ENCODE assay signal across 1 cellular context in the genomic region with DNA sequence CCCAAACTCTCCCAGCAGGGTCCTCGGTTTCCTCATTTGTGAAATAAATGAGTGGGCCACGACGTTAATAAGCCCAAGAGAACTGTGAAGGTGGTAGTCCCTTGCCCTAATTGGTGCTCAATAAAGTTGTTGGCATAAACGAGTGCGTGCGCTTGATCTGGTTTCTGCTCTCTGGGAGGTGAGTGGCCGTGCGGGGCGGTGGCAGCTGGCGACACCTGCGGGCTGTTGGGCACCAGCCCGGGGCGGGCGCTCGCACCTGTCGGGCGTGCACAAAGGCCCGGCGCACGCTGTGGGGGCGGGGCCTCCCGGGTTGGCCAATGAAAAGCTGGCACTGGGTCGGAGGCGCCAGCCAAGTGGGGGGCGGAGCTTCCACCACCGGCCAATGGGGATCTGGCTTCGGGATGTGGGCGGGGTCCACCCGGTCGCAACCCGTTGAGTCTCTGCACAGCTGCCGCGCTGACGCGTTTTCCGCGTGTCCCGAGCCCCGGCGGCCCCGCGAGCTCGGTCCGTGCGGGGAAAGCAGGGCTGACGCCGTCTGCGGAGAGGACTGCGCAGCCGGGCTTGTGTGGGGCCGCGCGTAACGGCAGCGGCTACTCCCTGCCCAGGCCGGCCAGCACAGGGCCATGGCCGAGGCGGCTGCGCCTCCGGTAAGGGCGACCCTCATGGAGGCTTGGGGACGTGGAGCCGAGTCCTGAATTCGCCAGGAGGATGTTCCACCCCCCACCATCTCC.
A peak's percentile ranks its signal among the peaks of the same experiment; 100 is the strongest.
TF ChIP-seq lines count a peak whose summit lies in the region.

No MANE protein-coding gene starts in this region.

TF ChIP-seq in A549, 52 proteins besides CTCF, POLR2A, EP300 and RAD21 (continued from another document):
- no peak for TF ChIP-seq FOSL2 (IDR thresholded peaks at IDR 0.05)
- no peak for TF ChIP-seq FOSL2 (CRISPR knock-in tag; IDR thresholded peaks at IDR 0.05)
- 0 out of 2 replicates have a peak, but pooled peaks have one; percentile 68 for TF ChIP-seq TFCP2L1 (CRISPR knock-in tag; IDR thresholded peaks at IDR 0.05)
- no peak for TF ChIP-seq HOXB13 (CRISPR knock-in tag; IDR thresholded peaks at IDR 0.05; ENCODE audit: low read depth)
- no peak for TF ChIP-seq KDM5A (IDR thresholded peaks at IDR 0.05)
- TF ChIP-seq POLR2AphosphoS2 (conservative IDR thresholded peaks at IDR 0.05; ENCODE audit: low read length): peak; percentile 63; the same call in 1 of the 2 replicates
- no peak for TF ChIP-seq CBX8 (IDR thresholded peaks at IDR 0.05)
- TF ChIP-seq HOXA7 (CRISPR knock-in tag; IDR thresholded peaks at IDR 0.05): no peak
- TF ChIP-seq HMGXB4 (CRISPR knock-in tag; IDR thresholded peaks at IDR 0.05; ENCODE audit: borderline replicate concordance): no peak
